Comparison of ENCODE assay signal across 9 cellular contexts in the genomic region with DNA sequence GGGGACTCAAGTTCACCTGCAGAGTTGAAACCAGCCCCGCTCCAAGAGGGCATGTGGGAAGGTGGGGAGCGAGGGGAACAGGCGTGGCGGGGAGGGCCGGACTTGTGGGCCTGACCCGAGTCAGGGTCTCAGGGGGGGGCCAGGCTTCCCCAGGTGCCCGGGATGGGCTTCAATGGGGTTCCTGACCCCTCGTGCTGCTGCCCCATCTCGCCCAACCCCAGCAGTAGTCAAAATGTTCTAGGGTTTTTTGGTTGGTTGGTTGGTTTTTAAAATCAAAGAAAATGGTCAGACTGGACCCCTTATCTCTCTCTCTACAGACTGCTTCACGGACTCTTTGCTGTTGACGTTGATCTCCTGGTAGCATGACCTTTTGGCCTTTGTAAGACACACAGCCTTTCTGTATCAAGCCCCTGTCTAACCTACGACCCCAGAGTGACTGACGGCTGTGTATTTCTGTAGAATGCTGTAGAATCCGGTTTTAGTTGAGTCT.
DNase-seq lines count a peak whose midpoint lies in the region; ATAC-seq and TF ChIP-seq lines count a peak whose summit lies in the region.
"Had no signal": no experiment of that assay in that cellular context is flagged by ENCODE, and none has a peak within 500 bp of the region (broad histone marks: within the 10 kb centered on the region; RNA-seq: fewer than 3 reads in every experiment).

No MANE protein-coding gene starts in this region.

- TF ChIP-seq CTCF in liver (IDR thresholded peaks at IDR 0.05; ENCODE audit: low read depth, low read length, missing input control): no peak
- TF ChIP-seq CTCF in type B pancreatic cell (conservative IDR thresholded peaks at IDR 0.05): no peak

- H3K4me3 ChIP-seq in liver (ENCODE audit: low read depth in 1 of 3, low read length in 3 of 3): no peak overlapping the region

- DNase-seq in activated gamma-delta T cell treated with Interleukin-2 at 50 U/mL for 16 hours (peak; percentile 1), activated gamma-delta T cell (lab: John Stamatoyannopoulos, UW) (no peak), type B pancreatic cell (ENCODE audit: extremely low spot score, unreplicated experiment) (peak; percentile 66), NCI-H1048 (lab: John Stamatoyannopoulos, UW) (no peak)
- no peak for DNase-seq in activated naive CD8-positive, alpha-beta T cell treated with anti-CD3 and anti-CD28 coated beads, Interleukin-2, amount 50 U/mL, for 24 hours
- DNase-seq: NCI-H446 had no signal

- H3K36me3 ChIP-seq in liver (ENCODE audit: control insufficient read depth in 4 of 4, insufficient read depth in 3 of 4, low read depth in 1 of 4, low read length in 3 of 4): peaks cover 0 to 3% (median under 1%) of the 10 kb centered on the region in 4 donors

- no peaks in the 10 kb centered on the region for H3K36me3 Mint-ChIP-seq in activated naive CD8-positive, alpha-beta T cell treated with anti-CD3 and anti-CD28 coated beads, Interleukin-2, amount 50 U/mL, for 24 hours (ENCODE audit: low read depth)
- no peaks in the 10 kb centered on the region for H3K36me3 Mint-ChIP-seq in type B pancreatic cell

- peak overlapping the region; percentile 89 for H3K27ac Mint-ChIP-seq in activated naive CD8-positive, alpha-beta T cell treated with anti-CD3 and anti-CD28 coated beads, Interleukin-2, amount 50 U/mL, for 24 hours
- H3K27ac Mint-ChIP-seq in type B pancreatic cell: peak overlapping the region; percentile 85

- no peak overlapping the region for H3K27ac ChIP-seq in liver (ENCODE audit: low read depth in 1 of 2, low read length in 2 of 2)

- peak overlapping the region; percentile 21 to 41 for H3K9ac ChIP-seq in liver (ENCODE audit: low read depth in 1 of 2, low read length in 2 of 2)

- no peaks in the 10 kb centered on the region for H3K27me3 ChIP-seq in liver (ENCODE audit: control insufficient read depth in 4 of 4, insufficient read depth in 4 of 4, low read length in 3 of 4)

- TF ChIP-seq RAD21 in liver (IDR thresholded peaks at IDR 0.05): no peak

- no peaks in the 10 kb centered on the region for H3K9me3 ChIP-seq in liver (ENCODE audit: control insufficient read depth in 4 of 4, low read length in 3 of 4)

- 68% methylated on average over 14 of the region's 14 CpGs for WGBS in liver

- peaks cover 0 to 10% (median 5%) of the 10 kb centered on the region in 4 donors for H3K4me1 ChIP-seq in liver (ENCODE audit: control insufficient read depth in 4 of 4, insufficient read depth in 4 of 4, low read length in 3 of 4)

- H3K9me3 Mint-ChIP-seq in activated naive CD8-positive, alpha-beta T cell treated with anti-CD3 and anti-CD28 coated beads, Interleukin-2, amount 50 U/mL, for 24 hours: no peaks in the 10 kb centered on the region
- H3K9me3 Mint-ChIP-seq in type B pancreatic cell: no peaks in the 10 kb centered on the region

- peaks cover 2% of the 10 kb centered on the region for H3K27me3 Mint-ChIP-seq in activated naive CD8-positive, alpha-beta T cell treated with anti-CD3 and anti-CD28 coated beads, Interleukin-2, amount 50 U/mL, for 24 hours
- H3K27me3 Mint-ChIP-seq in type B pancreatic cell: no peaks in the 10 kb centered on the region

- no peak for ATAC-seq in activated naive CD8-positive, alpha-beta T cell treated with anti-CD3 and anti-CD28 coated beads, Interleukin-2, amount 50 U/mL, for 24 hours
- ATAC-seq in GM21423 (IDR thresholded peaks at IDR 0.05; ENCODE audit: unreplicated experiment) (no peak), GM18520 (IDR thresholded peaks at IDR 0.05; ENCODE audit: unreplicated experiment) (no peak)

- peaks cover 41% of the 10 kb centered on the region for H3K4me1 Mint-ChIP-seq in activated naive CD8-positive, alpha-beta T cell treated with anti-CD3 and anti-CD28 coated beads, Interleukin-2, amount 50 U/mL, for 24 hours
- H3K4me1 Mint-ChIP-seq in type B pancreatic cell (ENCODE audit: unreplicated experiment): peaks cover 21% of the 10 kb centered on the region

- H3K4me3 Mint-ChIP-seq in activated naive CD8-positive, alpha-beta T cell treated with anti-CD3 and anti-CD28 coated beads, Interleukin-2, amount 50 U/mL, for 24 hours: peak overlapping the region; percentile 77
- peak overlapping the region; percentile 83 for H3K4me3 Mint-ChIP-seq in type B pancreatic cell

TF ChIP-seq in liver, 16 proteins besides CTCF, POLR2A, EP300 and RAD21:
- TF ChIP-seq TAF1 (conservative IDR thresholded peaks at IDR 0.05) (no peak), JUND (IDR thresholded peaks at IDR 0.05) (no peak), FOXA2 (IDR thresholded peaks at IDR 0.05) (no peak), HNF4A (conservative IDR thresholded peaks at IDR 0.05) (no peak), NR2F2 (IDR thresholded peaks at IDR 0.05) (no peak), RXRA (IDR thresholded peaks at IDR 0.05) (no peak), FOXA1 (IDR thresholded peaks at IDR 0.05) (no peak), EGR1 (IDR thresholded peaks at IDR 0.05; ENCODE audit: low read depth in 2 of 2) (no peak), YY1 (IDR thresholded peaks at IDR 0.05) (no peak), GABPA (IDR thresholded peaks at IDR 0.05 in 1 of 2, conservative IDR thresholded peaks at IDR 0.05 in 1 of 2) (no peak), HNF4G (IDR thresholded peaks at IDR 0.05) (no peak), SP1 (IDR thresholded peaks at IDR 0.05) (no peak)
- TF ChIP-seq, protein P1, sequence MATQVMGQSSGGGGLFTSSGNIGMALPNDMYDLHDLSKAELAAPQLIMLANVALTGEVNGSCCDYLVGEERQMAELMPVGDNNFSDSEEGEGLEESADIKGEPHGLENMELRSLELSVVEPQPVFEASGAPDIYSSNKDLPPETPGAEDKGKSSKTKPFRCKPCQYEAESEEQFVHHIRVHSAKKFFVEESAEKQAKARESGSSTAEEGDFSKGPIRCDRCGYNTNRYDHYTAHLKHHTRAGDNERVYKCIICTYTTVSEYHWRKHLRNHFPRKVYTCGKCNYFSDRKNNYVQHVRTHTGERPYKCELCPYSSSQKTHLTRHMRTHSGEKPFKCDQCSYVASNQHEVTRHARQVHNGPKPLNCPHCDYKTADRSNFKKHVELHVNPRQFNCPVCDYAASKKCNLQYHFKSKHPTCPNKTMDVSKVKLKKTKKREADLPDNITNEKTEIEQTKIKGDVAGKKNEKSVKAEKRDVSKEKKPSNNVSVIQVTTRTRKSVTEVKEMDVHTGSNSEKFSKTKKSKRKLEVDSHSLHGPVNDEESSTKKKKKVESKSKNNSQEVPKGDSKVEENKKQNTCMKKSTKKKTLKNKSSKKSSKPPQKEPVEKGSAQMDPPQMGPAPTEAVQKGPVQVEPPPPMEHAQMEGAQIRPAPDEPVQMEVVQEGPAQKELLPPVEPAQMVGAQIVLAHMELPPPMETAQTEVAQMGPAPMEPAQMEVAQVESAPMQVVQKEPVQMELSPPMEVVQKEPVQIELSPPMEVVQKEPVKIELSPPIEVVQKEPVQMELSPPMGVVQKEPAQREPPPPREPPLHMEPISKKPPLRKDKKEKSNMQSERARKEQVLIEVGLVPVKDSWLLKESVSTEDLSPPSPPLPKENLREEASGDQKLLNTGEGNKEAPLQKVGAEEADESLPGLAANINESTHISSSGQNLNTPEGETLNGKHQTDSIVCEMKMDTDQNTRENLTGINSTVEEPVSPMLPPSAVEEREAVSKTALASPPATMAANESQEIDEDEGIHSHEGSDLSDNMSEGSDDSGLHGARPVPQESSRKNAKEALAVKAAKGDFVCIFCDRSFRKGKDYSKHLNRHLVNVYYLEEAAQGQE (IDR thresholded peaks at IDR 0.05): no peak
- TF ChIP-seq, protein P2, sequence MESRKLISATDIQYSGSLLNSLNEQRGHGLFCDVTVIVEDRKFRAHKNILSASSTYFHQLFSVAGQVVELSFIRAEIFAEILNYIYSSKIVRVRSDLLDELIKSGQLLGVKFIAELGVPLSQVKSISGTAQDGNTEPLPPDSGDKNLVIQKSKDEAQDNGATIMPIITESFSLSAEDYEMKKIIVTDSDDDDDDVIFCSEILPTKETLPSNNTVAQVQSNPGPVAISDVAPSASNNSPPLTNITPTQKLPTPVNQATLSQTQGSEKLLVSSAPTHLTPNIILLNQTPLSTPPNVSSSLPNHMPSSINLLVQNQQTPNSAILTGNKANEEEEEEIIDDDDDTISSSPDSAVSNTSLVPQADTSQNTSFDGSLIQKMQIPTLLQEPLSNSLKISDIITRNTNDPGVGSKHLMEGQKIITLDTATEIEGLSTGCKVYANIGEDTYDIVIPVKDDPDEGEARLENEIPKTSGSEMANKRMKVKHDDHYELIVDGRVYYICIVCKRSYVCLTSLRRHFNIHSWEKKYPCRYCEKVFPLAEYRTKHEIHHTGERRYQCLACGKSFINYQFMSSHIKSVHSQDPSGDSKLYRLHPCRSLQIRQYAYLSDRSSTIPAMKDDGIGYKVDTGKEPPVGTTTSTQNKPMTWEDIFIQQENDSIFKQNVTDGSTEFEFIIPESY (IDR thresholded peaks at IDR 0.05): no peak
- TF ChIP-seq, protein P3, sequence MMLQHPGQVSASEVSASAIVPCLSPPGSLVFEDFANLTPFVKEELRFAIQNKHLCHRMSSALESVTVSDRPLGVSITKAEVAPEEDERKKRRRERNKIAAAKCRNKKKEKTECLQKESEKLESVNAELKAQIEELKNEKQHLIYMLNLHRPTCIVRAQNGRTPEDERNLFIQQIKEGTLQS (IDR thresholded peaks at IDR 0.05): no peak
- TF ChIP-seq, protein P4, sequence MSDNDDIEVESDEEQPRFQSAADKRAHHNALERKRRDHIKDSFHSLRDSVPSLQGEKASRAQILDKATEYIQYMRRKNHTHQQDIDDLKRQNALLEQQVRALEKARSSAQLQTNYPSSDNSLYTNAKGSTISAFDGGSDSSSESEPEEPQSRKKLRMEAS (IDR thresholded peaks at IDR 0.05): no peak

Comparison
In these comparisons a context has a peak if more than half of its experiments do, and no peak if none do; other contexts are left out.
1. DNase-seq: peak in activated gamma-delta T cell treated with Interleukin-2 at 50 U/mL for 16 hours (single experiment) and type B pancreatic cell (single experiment); none in activated gamma-delta T cell (single experiment), activated naive CD8-positive, alpha-beta T cell treated with anti-CD3 and anti-CD28 coated beads, Interleukin-2, amount 50 U/mL, for 24 hours (single experiment) and NCI-H1048 (single experiment).